ENCODE assay signal across 19 cellular contexts in the genomic region with DNA sequence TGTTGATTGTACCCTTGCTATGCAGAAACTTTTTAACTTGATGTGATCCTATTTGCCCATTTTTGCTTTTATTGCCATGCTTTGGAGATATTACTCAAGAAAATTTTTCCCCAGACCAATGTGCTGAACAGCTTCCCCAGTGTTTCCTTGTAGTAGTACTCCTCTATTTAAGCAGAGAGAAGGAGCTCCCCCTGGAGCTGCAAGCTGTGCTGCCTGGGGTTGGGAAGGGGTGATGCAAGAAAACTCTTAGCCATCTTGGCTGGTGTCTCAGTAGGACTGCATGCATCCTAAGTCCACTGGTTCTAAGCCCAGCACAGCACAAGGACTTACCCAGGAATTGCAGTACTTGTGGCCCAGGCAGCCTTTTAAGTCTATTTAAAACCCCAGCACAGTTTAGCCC.
A peak's percentile ranks its signal among the peaks of the same experiment; 100 is the strongest.
DNase-seq lines count a peak whose midpoint lies in the region; ATAC-seq, FAIRE-seq and TF ChIP-seq lines count a peak whose summit lies in the region.
"Had no signal": no experiment of that assay in that cellular context is flagged by ENCODE, and none has a peak within 500 bp of the region (broad histone marks: within the 10 kb centered on the region; RNA-seq: fewer than 3 reads in every experiment).

No MANE protein-coding gene starts in this region.

- no peaks in the 10 kb centered on the region for H3K27me3 ChIP-seq in bronchial epithelial cell (ENCODE audit: control insufficient read depth, insufficient read depth, low read length)
- H3K27me3 ChIP-seq: dorsolateral prefrontal cortex, stomach had no signal

- peak; percentile 2 for DNase-seq in COR-L47 (lab: John Stamatoyannopoulos, UW)
- DNase-seq in Jurkat, Clone E6-1 (ENCODE audit: low read depth, low spot score), result peak; percentile 6
- peak; percentile 3 for DNase-seq in bronchial epithelial cell (ENCODE audit: low read depth)
- DNase-seq in iPS-NIHi7 (ENCODE audit: extremely low spot score), result peak; percentile 31
- no peak for DNase-seq in activated CD8-positive, alpha-beta memory T cell treated with anti-CD3 and anti-CD28 coated beads, Interleukin-2, amount 50 U/mL, for 48 hours
- no peak for DNase-seq in activated T-cell treated with anti-CD3 and anti-CD28 coated beads, Interleukin-2, amount 50 U/mL, for 48 hours
- DNase-seq in NCI-H2107 treated with DMSO at 0.1 percent for 48 hours (lab: John Stamatoyannopoulos, UW; ENCODE audit: unreplicated experiment), result no peak
- DNase-seq: activated CD8-positive, alpha-beta memory T cell treated with anti-CD3 and anti-CD28 coated beads for 24 hours; dorsolateral prefrontal cortex; Kasumi-1; lower lobe of right lung; natural killer cell; NCI-H1694; NCI-H524; stomach; SW 1271 had no signal

- FAIRE-seq in bronchial epithelial cell (lab: Jason Lieb, UNC), result no peak
- FAIRE-seq: astrocyte, urothelium cell line had no signal

- no peaks in the 10 kb centered on the region for H3K36me3 ChIP-seq in bronchial epithelial cell (ENCODE audit: control insufficient read depth, insufficient read depth, low read length)
- H3K36me3 ChIP-seq: lower lobe of right lung, stomach had no signal

- no peak for ATAC-seq in GM21390 (IDR thresholded peaks at IDR 0.05; ENCODE audit: unreplicated experiment)
- ATAC-seq: lower lobe of right lung, natural killer cell had no signal

- no peak overlapping the region for H3K4me3 ChIP-seq in Jurkat, Clone E6-1 (ENCODE audit: low read length)
- no peak overlapping the region for H3K4me3 ChIP-seq in bronchial epithelial cell (ENCODE audit: low read depth, low read length)
- H3K4me3 ChIP-seq: dorsolateral prefrontal cortex, lower lobe of right lung, stomach had no signal

- TF ChIP-seq CTCF in bronchial epithelial cell (IDR thresholded peaks at IDR 0.05; ENCODE audit: insufficient read depth, low read length, severe bottlenecking), result no peak

Comparison
In these comparisons a context has a peak if more than half of its experiments do, and no peak if none do; other contexts are left out.
1. DNase-seq: peak in COR-L47 (single experiment), Jurkat, Clone E6-1 (single experiment), bronchial epithelial cell (single experiment) and iPS-NIHi7 (single experiment); none in activated CD8-positive, alpha-beta memory T cell treated with anti-CD3 and anti-CD28 coated beads, Interleukin-2, amount 50 U/mL, for 48 hours (single experiment), activated T-cell treated with anti-CD3 and anti-CD28 coated beads, Interleukin-2, amount 50 U/mL, for 48 hours (0 of 2) and NCI-H2107 treated with DMSO at 0.1 percent for 48 hours (single experiment).